8 cellular contexts compared by ENCODE assay signal in genomic region chr4:16516796-16517413, GRCh38.
DNase-seq lines count a peak whose midpoint lies in the region; ATAC-seq, FAIRE-seq and TF ChIP-seq lines count a peak whose summit lies in the region.

No MANE protein-coding gene starts in this region.

- dilution Hi-C loops in endothelial cell of umbilical vein (cut with MboI; ENCODE audit: extremely low pct_ligation_motif_present, low sequenced_read_pairs) = no loop called here

- CTCF ChIA-PET in endothelial cell of umbilical vein (lab: Charles Lee) = interaction anchor here (1.0 kb wide), 1 partner anchor 197 kb away, joined by 3 read pairs; no protein-coding TSS in a partner anchor
- CTCF ChIA-PET in CD8-positive, alpha-beta memory T cell (lab: Charles Lee) = no interaction called here

- TF ChIP-seq CTCF in C4-2B (conservative IDR thresholded peaks at IDR 0.05) = peak; percentile 34
- peak; percentile 16 to 23 for TF ChIP-seq CTCF in endothelial cell of umbilical vein (IDR thresholded peaks at IDR 0.05; ENCODE audit: extremely low read depth in 1 of 2, insufficient read depth in 1 of 2, low read depth in 1 of 2, low read length in 2 of 2)
- TF ChIP-seq CTCF in nephron progenitor cell (IDR thresholded peaks at IDR 0.05) = no peak

- H3K9me3 ChIP-seq in endothelial cell of umbilical vein (replicated peaks; ENCODE audit: control insufficient read depth, insufficient read depth, low read length) = no peaks in the 10 kb centered on the region
- H3K9me3 ChIP-seq in CD8-positive, alpha-beta memory T cell (ENCODE audit: low read length) = no peaks in the 10 kb centered on the region

- peaks cover 5% of the 10 kb centered on the region for H3K4me1 Mint-ChIP-seq in nephron progenitor cell
- H3K4me1 Mint-ChIP-seq in immature natural killer cell = no peaks in the 10 kb centered on the region
- no peaks in the 10 kb centered on the region for H3K4me1 Mint-ChIP-seq in CD8-positive, alpha-beta memory T cell

- no peak overlapping the region for H3K4me3 ChIP-seq in endothelial cell of umbilical vein (replicated peaks in 1 of 3; ENCODE audit: insufficient read depth in 1 of 3, low read depth in 1 of 3, low read length in 3 of 3)
- no peak overlapping the region for H3K4me3 ChIP-seq in CD8-positive, alpha-beta memory T cell (ENCODE audit: low read length)

- no TSS peak for BruUV-seq in endothelial cell of umbilical vein (replicated peaks; lab: Mats Ljungman, UMichigan)

- H3K27me3 Mint-ChIP-seq in nephron progenitor cell (ENCODE audit: low read depth, poor library complexity) (no peaks in the 10 kb centered on the region), immature natural killer cell (ENCODE audit: low read depth in 3 of 3) (peaks cover 0 to 6% (median 0%) of the 10 kb centered on the region in 3 donors)
- H3K27me3 Mint-ChIP-seq in CD8-positive, alpha-beta memory T cell = peaks cover 0 to 2% of the 10 kb centered on the region in 2 donors

- H3K79me2 ChIP-seq in endothelial cell of umbilical vein (ENCODE audit: control insufficient read depth, insufficient read depth, low read length) = no peaks in the 10 kb centered on the region

- no peaks in the 10 kb centered on the region for H3K9me1 ChIP-seq in endothelial cell of umbilical vein (replicated peaks; ENCODE audit: control insufficient read depth, extremely low read depth, insufficient read depth, low read length)

- H3K27me3 ChIP-seq in endothelial cell of umbilical vein (ENCODE audit: control insufficient read depth in 2 of 2, insufficient read depth in 2 of 2, low read length in 2 of 2) = no peaks in the 10 kb centered on the region
- no peaks in the 10 kb centered on the region for H3K27me3 ChIP-seq in CD8-positive, alpha-beta memory T cell (ENCODE audit: insufficient read depth, low read length, poor library complexity, severe bottlenecking)

- H3K36me3 Mint-ChIP-seq in nephron progenitor cell (ENCODE audit: low read depth) (peaks cover under 1% of the 10 kb centered on the region), immature natural killer cell (no peaks in the 10 kb centered on the region)
- no peaks in the 10 kb centered on the region for H3K36me3 Mint-ChIP-seq in CD8-positive, alpha-beta memory T cell

- H3K27ac Mint-ChIP-seq in nephron progenitor cell (peak overlapping the region; percentile 26), immature natural killer cell (no peak overlapping the region)
- H3K27ac Mint-ChIP-seq in CD8-positive, alpha-beta memory T cell = no peak overlapping the region

- TF ChIP-seq POLR2A in endothelial cell of umbilical vein (IDR thresholded peaks at IDR 0.05; ENCODE audit: low read depth, low read length) = no peak

- FAIRE-seq in endothelial cell of umbilical vein (lab: Jason Lieb, UNC) = peak; percentile 62

- H3K36me3 ChIP-seq in endothelial cell of umbilical vein (ENCODE audit: control insufficient read depth in 2 of 2, extremely low read depth in 1 of 2, insufficient read depth in 2 of 2, low read length in 2 of 2) = no peaks in the 10 kb centered on the region
- H3K36me3 ChIP-seq in CD8-positive, alpha-beta memory T cell (ENCODE audit: insufficient read depth, low read length) = no peaks in the 10 kb centered on the region

- H3K4me2 ChIP-seq in endothelial cell of umbilical vein (ENCODE audit: insufficient read depth, low read length) = no peak overlapping the region

- H3K4me3 Mint-ChIP-seq in nephron progenitor cell (no peak overlapping the region), immature natural killer cell (no peak overlapping the region)
- no peak overlapping the region for H3K4me3 Mint-ChIP-seq in CD8-positive, alpha-beta memory T cell

- H2AFZ ChIP-seq in endothelial cell of umbilical vein (ENCODE audit: low read depth, low read length) = no peak overlapping the region

- intact Hi-C loops in endothelial cell of umbilical vein (cut with micrococcal nuclease) = loop anchor here (5.0 kb wide), 1 partner anchor 400 kb away; no protein-coding TSS in a partner anchor

- POLR2A ChIA-PET in endothelial cell of umbilical vein (lab: Charles Lee) = no interaction called here
- POLR2A ChIA-PET in CD8-positive, alpha-beta memory T cell (lab: Charles Lee) = no interaction called here

- H3K27ac ChIP-seq in C4-2B = no peak overlapping the region
- H3K27ac ChIP-seq in endothelial cell of umbilical vein (ENCODE audit: insufficient read depth, low read depth, low read length) = no peak overlapping the region
- no peak overlapping the region for H3K27ac ChIP-seq in CD8-positive, alpha-beta memory T cell (ENCODE audit: low read depth, low read length)

- ATAC-seq in GM19351 (IDR thresholded peaks at IDR 0.05; ENCODE audit: unreplicated experiment) = no peak

- H3K9ac ChIP-seq in endothelial cell of umbilical vein (replicated peaks; ENCODE audit: extremely low read depth, insufficient read depth, low read length) = no peak overlapping the region

- DNase-seq in NCI-H524 treated with DMSO at 0.1 percent for 48 hours (lab: John Stamatoyannopoulos, UW) (peak; percentile 71), endothelial cell of umbilical vein (ENCODE audit: low read depth, low spot score) (peak; percentile 76), nephron progenitor cell (no peak), immature natural killer cell (no peak), NCI-H146 treated with DMSO at 0.1 percent for 48 hours (lab: John Stamatoyannopoulos, UW; ENCODE audit: unreplicated experiment) (no peak)
- DNase-seq in CD8-positive, alpha-beta memory T cell = no peak

- H3K4me1 ChIP-seq in endothelial cell of umbilical vein (ENCODE audit: control insufficient read depth, extremely low read depth, insufficient read depth, low read length) = no peaks in the 10 kb centered on the region
- H3K4me1 ChIP-seq in CD8-positive, alpha-beta memory T cell (ENCODE audit: insufficient read depth, low read length) = no peaks in the 10 kb centered on the region

- no peaks in the 10 kb centered on the region for H3K9me3 Mint-ChIP-seq in nephron progenitor cell
- no peaks in the 10 kb centered on the region for H3K9me3 Mint-ChIP-seq in immature natural killer cell
- peaks cover 0 to 3% (median 2%) of the 10 kb centered on the region in 5 donors for H3K9me3 Mint-ChIP-seq in CD8-positive, alpha-beta memory T cell

- no peaks in the 10 kb centered on the region for H4K20me1 ChIP-seq in endothelial cell of umbilical vein (replicated peaks; ENCODE audit: control insufficient read depth, extremely low read depth, insufficient read depth, low read length)

TF ChIP-seq in endothelial cell of umbilical vein, 7 proteins besides CTCF, POLR2A, EP300 and RAD21:
- no peak for TF ChIP-seq GATA2 (IDR thresholded peaks at IDR 0.05; ENCODE audit: insufficient read depth, insufficient read length, low read depth, low read length)
- TF ChIP-seq MYC (IDR thresholded peaks at IDR 0.05; ENCODE audit: low read depth, low read length) = no peak
- no peak for TF ChIP-seq EZH2 (IDR thresholded peaks at IDR 0.05; ENCODE audit: borderline replicate concordance, low read depth, low read length, severe bottlenecking)
- no peak for TF ChIP-seq MAX (IDR thresholded peaks at IDR 0.05; ENCODE audit: insufficient read depth, insufficient read length)
- no peak for TF ChIP-seq POLR2AphosphoS5 (IDR thresholded peaks at IDR 0.05; ENCODE audit: insufficient read depth, low read depth, low read length)
- no peak for TF ChIP-seq FOS (IDR thresholded peaks at IDR 0.05; ENCODE audit: borderline replicate concordance, insufficient read depth, low read length)
- no peak for TF ChIP-seq JUN (IDR thresholded peaks at IDR 0.05; ENCODE audit: borderline replicate concordance, insufficient read depth, insufficient read length, low read depth)

Comparison
In these comparisons a context has a peak if more than half of its experiments do, and no peak if none do; other contexts are left out.
1. DNase-seq: peak in NCI-H524 treated with DMSO at 0.1 percent for 48 hours (single experiment) and endothelial cell of umbilical vein (single experiment); none in nephron progenitor cell (single experiment), immature natural killer cell (0 of 3), NCI-H146 treated with DMSO at 0.1 percent for 48 hours (single experiment) and CD8-positive, alpha-beta memory T cell (0 of 5).